In the genomic region with DNA sequence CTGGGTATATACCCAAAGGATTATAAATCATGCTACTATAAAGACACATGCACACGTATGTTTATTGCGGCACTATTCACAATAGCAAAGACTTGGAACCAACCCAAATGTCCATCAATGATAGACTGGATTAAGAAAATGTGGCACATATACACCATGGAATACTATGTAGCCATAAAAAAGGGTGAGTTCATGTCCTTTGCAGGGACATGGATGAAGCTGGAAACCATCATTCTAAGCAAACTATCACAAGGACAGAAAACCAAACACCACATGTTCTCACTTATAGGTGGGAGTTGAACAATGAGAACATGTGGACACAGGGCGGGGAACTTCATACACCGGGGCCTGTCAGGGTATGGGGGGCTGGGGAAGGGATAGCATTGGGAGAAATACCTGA, we compare ENCODE assay signal across 1 cellular context.
TF ChIP-seq lines count a peak whose summit lies in the region.
"Not testable (repeated sequence)": the region's sequence is repeated elsewhere in the genome, so short reads cannot be mapped to it uniquely, and the experiment has no call there.

No MANE protein-coding gene starts in this region.

- not testable (repeated sequence) for H3K27ac ChIP-seq in HEK293 (ENCODE audit: extremely low read depth, low read depth, low read length)

- not testable (repeated sequence) for TF ChIP-seq CTCF in HEK293 (tag by site-specific recombination; IDR thresholded peaks at IDR 0.05)

- not testable (repeated sequence) for H3K36me3 ChIP-seq in HEK293 (ENCODE audit: control insufficient read depth in 2 of 2, insufficient read depth in 1 of 2, low read length in 2 of 2)

- not testable (repeated sequence) for H3K4me1 ChIP-seq in HEK293 (ENCODE audit: control insufficient read depth, insufficient read depth, low read length)

- POLR2A ChIA-PET in HEK293 (lab: Yijun Ruan, JAX): not testable (repeated sequence)

- CTCF ChIA-PET in HEK293 (lab: Yijun Ruan, JAX): not testable (repeated sequence)

- not testable (repeated sequence) for H3K4me3 ChIP-seq in HEK293 (ENCODE audit: low read depth, low read length)

- H3K9me3 ChIP-seq in HEK293 (ENCODE audit: control insufficient read depth, insufficient read depth, low read depth, low read length): not testable (repeated sequence)

TF ChIP-seq in HEK293, 187 proteins besides CTCF, POLR2A, EP300 and RAD21:
- TF ChIP-seq, protein P1, sequence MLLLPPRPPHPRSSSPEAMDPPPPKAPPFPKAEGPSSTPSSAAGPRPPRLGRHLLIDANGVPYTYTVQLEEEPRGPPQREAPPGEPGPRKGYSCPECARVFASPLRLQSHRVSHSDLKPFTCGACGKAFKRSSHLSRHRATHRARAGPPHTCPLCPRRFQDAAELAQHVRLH (tag by site-specific recombination; IDR thresholded peaks at IDR 0.05): peak; percentile 54; the same call in 1 of the 2 replicates
- TF ChIP-seq ZNF146 (tag by site-specific recombination; IDR thresholded peaks at IDR 0.05): peak; percentile 83
